39 cellular contexts compared by ENCODE assay signal in genomic region chr12:132570635-132571034, GRCh38. TPM values are rescaled to one million over a fixed set of nuclear protein-coding genes. Genes with fewer than 3 reads are reported as not detected.
"Had no signal": no experiment of that assay in that cellular context is flagged by ENCODE, and none has a peak within 500 bp of the region (broad histone marks: within the 10 kb centered on the region; RNA-seq: fewer than 3 reads in every experiment).

No MANE protein-coding gene starts in this region.

- H3K4me3 ChIP-seq: ascending aorta, cardiac muscle cell had no signal

- H3K36me3 Mint-ChIP-seq: activated CD4-positive, alpha-beta memory T cell treated with anti-CD3 and anti-CD28 coated beads for 36 hours; activated naive CD4-positive, alpha-beta T cell treated with anti-CD3 and anti-CD28 coated beads, Interleukin-2, amount 50 U/mL, for 72 hours; activated naive CD8-positive, alpha-beta T cell treated with anti-CD3 and anti-CD28 coated beads, Interleukin-2, amount 10 ng/mL, durations not matched to agents 7 days and 5 days had no signal

- H3K9me3 Mint-ChIP-seq: activated B cell treated with CpG ODN at 0.5 μM for 24 hours; activated CD4-positive, alpha-beta memory T cell treated with anti-CD3 and anti-CD28 coated beads for 36 hours; activated CD4-positive, alpha-beta T cell treated with anti-CD3 and anti-CD28 coated beads, Interleukin-2, amount 10 ng/mL, durations not matched to agents 24 days and 14 days; activated CD8-positive, alpha-beta T cell treated with anti-CD3 and anti-CD28 coated beads for 36 hours; activated naive CD4-positive, alpha-beta T cell treated with anti-CD3 and anti-CD28 coated beads for 36 hours; activated naive CD4-positive, alpha-beta T cell treated with anti-CD3 and anti-CD28 coated beads, Interleukin-2, amount 50 U/mL, for 72 hours; activated naive CD8-positive, alpha-beta T cell treated with anti-CD3 and anti-CD28 coated beads, Interleukin-2, amount 10 ng/mL, durations not matched to agents 7 days and 5 days; activated naive CD8-positive, alpha-beta T cell treated with anti-CD3 and anti-CD28 coated beads, Interleukin-2, amount 50 U/mL, for 24 hours; activated T-cell treated with anti-CD3 and anti-CD28 coated beads, Interleukin-2, amount 50 U/mL, for 4 hours; activated T-cell treated with anti-CD3 and anti-CD28 coated beads, Interleukin-2, amount 50 U/mL, for 72 hours; activated T-helper 1 cell treated with anti-CD3 and anti-CD28 coated beads, Interleukin-12 subunit alpha, Interleukin-12 subunit beta, Interleukin-2, Interleukin-4 antibody, amounts not matched to agents 30 ng/mL and 10 ng/mL and 1 ng/mL, durations not matched to agents 14 hours and 24 hours and 36 hours; activated T-helper 17 cell treated with anti-CD3 and anti-CD28 coated beads, Interleukin-2, amount 50 U/mL, for 72 hours; brain; central memory CD8-positive, alpha-beta T cell; T-helper 1 cell treated with Interleukin-12 subunit alpha and Interleukin-12 subunit beta and Interleukin-4 antibody, amounts not matched to agents 30 μg/mL and 1 μg/mL, for 36 hours; T-helper 2 cell treated with Interferon-gamma antibody and Interleukin-4, amounts not matched to agents 5 μg/mL and 100 μg/mL, for 36 hours had no signal

- FAIRE-seq: bronchial epithelial cell, TTC549 had no signal

- H3K27ac ChIP-seq: ascending aorta, cardiac muscle cell, VCaP had no signal

- H3K4me1 Mint-ChIP-seq: activated B cell treated with CpG ODN at 0.5 μM for 24 hours; activated CD4-positive, alpha-beta T cell treated with anti-CD3 and anti-CD28 coated beads, Interleukin-2, amount 10 ng/mL, durations not matched to agents 24 days and 14 days; activated naive CD8-positive, alpha-beta T cell treated with anti-CD3 and anti-CD28 coated beads, Interleukin-2, amount 10 ng/mL, durations not matched to agents 7 days and 5 days; activated naive CD8-positive, alpha-beta T cell treated with anti-CD3 and anti-CD28 coated beads, Interleukin-2, amount 50 U/mL, for 24 hours; activated T-helper 17 cell treated with anti-CD3 and anti-CD28 coated beads, Interleukin-2, amount 50 U/mL, for 72 hours; brain had no signal

- H3K27me3 ChIP-seq: ascending aorta, cardiac muscle cell had no signal

- DNase-seq: activated B cell treated with CpG ODN at 0.5 μM for 24 hours; activated CD4-positive, alpha-beta memory T cell treated with anti-CD3 and anti-CD28 coated beads for 36 hours; activated CD4-positive, alpha-beta T cell treated with anti-CD3 and anti-CD28 coated beads for 4 hours; activated CD4-positive, alpha-beta T cell treated with anti-CD3 and anti-CD28 coated beads, Interleukin-2, amount 10 ng/mL, durations not matched to agents 24 days and 14 days; activated CD4-positive, alpha-beta T cell treated with anti-CD3 and anti-CD28 coated beads, Interleukin-2, amount 50 U/mL, for 1 hour; activated CD4-positive, alpha-beta T cell treated with anti-CD3 and anti-CD28 coated beads, Interleukin-2, amount 50 U/mL, for 4 hours; activated CD4-positive, CD25-positive, alpha-beta regulatory T cell treated with anti-CD3 and anti-CD28 coated beads, Interleukin-2, amount 50 U/mL, for 72 hours; activated CD8-positive, alpha-beta memory T cell treated with anti-CD3 and anti-CD28 coated beads, Interleukin-2, amount 50 U/mL, for 4 hours; activated CD8-positive, alpha-beta T cell treated with anti-CD3 and anti-CD28 coated beads for 36 hours; activated effector memory CD4-positive, alpha-beta T cell treated with anti-CD3 and anti-CD28 coated beads, Interleukin-2, amount 50 U/mL, for 16 hours; activated gamma-delta T cell treated with Interleukin-2 at 50 U/mL for 16 hours; activated naive CD4-positive, alpha-beta T cell; activated naive CD4-positive, alpha-beta T cell treated with anti-CD3 and anti-CD28 coated beads for 36 hours; activated naive CD4-positive, alpha-beta T cell treated with anti-CD3 and anti-CD28 coated beads, Interleukin-2, amount 50 U/mL, for 16 hours; activated naive CD8-positive, alpha-beta T cell treated with anti-CD3 and anti-CD28 coated beads, Interleukin-2, amount 10 ng/mL, durations not matched to agents 7 days and 5 days; activated naive CD8-positive, alpha-beta T cell treated with anti-CD3 and anti-CD28 coated beads, Interleukin-2, amount 50 U/mL, for 24 hours; activated T-cell treated with anti-CD3 and anti-CD28 coated beads for 4 hours; activated T-cell treated with anti-CD3 and anti-CD28 coated beads, Interleukin-2, amount 50 U/mL, for 1 hour; activated T-cell treated with anti-CD3 and anti-CD28 coated beads, Interleukin-2, amount 50 U/mL, for 4 hours; activated T-cell treated with anti-CD3 and anti-CD28 coated beads, Interleukin-2, amount 50 U/mL, for 72 hours; amygdala; anterior cingulate cortex; cerebellar nuclear complex; T-helper 1 cell; T-helper 2 cell; T-helper 9 cell had no signal

- H3K4me1 ChIP-seq: ascending aorta had no signal

- H3K27ac Mint-ChIP-seq: activated B cell treated with CpG ODN at 0.5 μM for 24 hours; activated CD4-positive, alpha-beta memory T cell treated with anti-CD3 and anti-CD28 coated beads for 36 hours; activated CD4-positive, alpha-beta T cell treated with anti-CD3 and anti-CD28 coated beads, Interleukin-2, amount 10 ng/mL, durations not matched to agents 24 days and 14 days; activated CD8-positive, alpha-beta T cell treated with anti-CD3 and anti-CD28 coated beads for 36 hours; activated naive CD4-positive, alpha-beta T cell treated with anti-CD3 and anti-CD28 coated beads for 36 hours; activated naive CD4-positive, alpha-beta T cell treated with anti-CD3 and anti-CD28 coated beads, Interleukin-2, amount 50 U/mL, for 72 hours; activated naive CD8-positive, alpha-beta T cell treated with anti-CD3 and anti-CD28 coated beads, Interleukin-2, amount 10 ng/mL, durations not matched to agents 7 days and 5 days; activated naive CD8-positive, alpha-beta T cell treated with anti-CD3 and anti-CD28 coated beads, Interleukin-2, amount 50 U/mL, for 24 hours; activated T-cell treated with anti-CD3 and anti-CD28 coated beads, Interleukin-2, amount 50 U/mL, for 72 hours; activated T-helper 1 cell treated with anti-CD3 and anti-CD28 coated beads, Interleukin-12 subunit alpha, Interleukin-12 subunit beta, Interleukin-2, Interleukin-4 antibody, amounts not matched to agents 30 ng/mL and 10 ng/mL and 1 ng/mL, durations not matched to agents 14 hours and 24 hours and 36 hours; activated T-helper 17 cell treated with anti-CD3 and anti-CD28 coated beads, Interleukin-2, amount 50 U/mL, for 72 hours; brain; T-helper 1 cell treated with Interleukin-12 subunit alpha and Interleukin-12 subunit beta and Interleukin-4 antibody, amounts not matched to agents 30 μg/mL and 1 μg/mL, for 36 hours; T-helper 2 cell treated with Interferon-gamma antibody and Interleukin-4, amounts not matched to agents 5 μg/mL and 100 μg/mL, for 36 hours had no signal

- ATAC-seq: activated CD8-positive, alpha-beta T cell treated with anti-CD3 and anti-CD28 coated beads for 36 hours; activated naive CD8-positive, alpha-beta T cell treated with anti-CD3 and anti-CD28 coated beads, Interleukin-2, amount 50 U/mL, for 24 hours; activated T-cell treated with anti-CD3 and anti-CD28 coated beads, Interleukin-2, amount 50 U/mL, for 4 hours; activated T-cell treated with anti-CD3 and anti-CD28 coated beads, Interleukin-2, amount 50 U/mL, for 72 hours; activated T-helper 17 cell treated with anti-CD3 and anti-CD28 coated beads, Interleukin-2, amount 50 U/mL, for 72 hours had no signal

- H3K9me3 ChIP-seq: ascending aorta had no signal

- H3K4me3 Mint-ChIP-seq: activated B cell treated with CpG ODN at 0.5 μM for 24 hours; activated CD4-positive, alpha-beta memory T cell treated with anti-CD3 and anti-CD28 coated beads for 36 hours; activated CD4-positive, alpha-beta T cell treated with anti-CD3 and anti-CD28 coated beads, Interleukin-2, amount 10 ng/mL, durations not matched to agents 24 days and 14 days; activated CD8-positive, alpha-beta T cell treated with anti-CD3 and anti-CD28 coated beads for 36 hours; activated naive CD4-positive, alpha-beta T cell treated with anti-CD3 and anti-CD28 coated beads for 36 hours; activated naive CD8-positive, alpha-beta T cell treated with anti-CD3 and anti-CD28 coated beads, Interleukin-2, amount 10 ng/mL, durations not matched to agents 7 days and 5 days; activated naive CD8-positive, alpha-beta T cell treated with anti-CD3 and anti-CD28 coated beads, Interleukin-2, amount 50 U/mL, for 24 hours; activated T-cell treated with anti-CD3 and anti-CD28 coated beads, Interleukin-2, amount 50 U/mL, for 4 hours; activated T-cell treated with anti-CD3 and anti-CD28 coated beads, Interleukin-2, amount 50 U/mL, for 72 hours; activated T-helper 1 cell treated with anti-CD3 and anti-CD28 coated beads, Interleukin-12 subunit alpha, Interleukin-12 subunit beta, Interleukin-2, Interleukin-4 antibody, amounts not matched to agents 30 ng/mL and 10 ng/mL and 1 ng/mL, durations not matched to agents 14 hours and 24 hours and 36 hours; activated T-helper 17 cell treated with anti-CD3 and anti-CD28 coated beads, Interleukin-2, amount 50 U/mL, for 72 hours; brain; central memory CD8-positive, alpha-beta T cell; T-helper 1 cell treated with Interleukin-12 subunit alpha and Interleukin-12 subunit beta and Interleukin-4 antibody, amounts not matched to agents 30 μg/mL and 1 μg/mL, for 36 hours; T-helper 2 cell treated with Interferon-gamma antibody and Interleukin-4, amounts not matched to agents 5 μg/mL and 100 μg/mL, for 36 hours had no signal

- H3K27me3 Mint-ChIP-seq: activated B cell treated with CpG ODN at 0.5 μM for 24 hours; activated CD4-positive, alpha-beta memory T cell treated with anti-CD3 and anti-CD28 coated beads for 36 hours; activated CD4-positive, alpha-beta T cell treated with anti-CD3 and anti-CD28 coated beads, Interleukin-2, amount 10 ng/mL, durations not matched to agents 24 days and 14 days; activated CD8-positive, alpha-beta T cell treated with anti-CD3 and anti-CD28 coated beads for 36 hours; activated naive CD8-positive, alpha-beta T cell treated with anti-CD3 and anti-CD28 coated beads, Interleukin-2, amount 10 ng/mL, durations not matched to agents 7 days and 5 days; activated naive CD8-positive, alpha-beta T cell treated with anti-CD3 and anti-CD28 coated beads, Interleukin-2, amount 50 U/mL, for 24 hours; activated T-helper 17 cell treated with anti-CD3 and anti-CD28 coated beads, Interleukin-2, amount 50 U/mL, for 72 hours; brain; central memory CD8-positive, alpha-beta T cell had no signal

RNA-seq across cellular contexts. Expression of gene LRCOL1, which starts 39.7 kb away (rescaled TPM):
- total RNA-seq: activated B cell treated with CpG ODN at 0.5 μM for 24 hours; activated CD4-positive, alpha-beta memory T cell treated with anti-CD3 and anti-CD28 coated beads for 36 hours; activated CD4-positive, alpha-beta T cell treated with anti-CD3 and anti-CD28 coated beads, Interleukin-2, amount 10 ng/mL, durations not matched to agents 24 days and 14 days; activated CD8-positive, alpha-beta memory T cell treated with anti-CD3 and anti-CD28 coated beads for 36 hours; activated CD8-positive, alpha-beta T cell treated with anti-CD3 and anti-CD28 coated beads for 36 hours; activated naive CD4-positive, alpha-beta T cell treated with anti-CD3 and anti-CD28 coated beads for 36 hours; activated naive CD4-positive, alpha-beta T cell treated with anti-CD3 and anti-CD28 coated beads, Interleukin-2, amount 50 U/mL, for 72 hours; activated naive CD8-positive, alpha-beta T cell treated with anti-CD3 and anti-CD28 coated beads, Interleukin-2, amount 10 ng/mL, durations not matched to agents 7 days and 5 days; activated T-cell treated with anti-CD3 and anti-CD28 coated beads, Interleukin-2, amount 50 U/mL, for 4 hours; activated T-cell treated with anti-CD3 and anti-CD28 coated beads, Interleukin-2, amount 50 U/mL, for 72 hours; activated T-helper 1 cell treated with anti-CD3 and anti-CD28 coated beads, Interleukin-12 subunit alpha, Interleukin-12 subunit beta, Interleukin-2, Interleukin-4 antibody, amounts not matched to agents 30 ng/mL and 10 ng/mL and 1 ng/mL, durations not matched to agents 14 hours and 24 hours and 36 hours; activated T-helper 17 cell treated with anti-CD3 and anti-CD28 coated beads, Interleukin-2, amount 50 U/mL, for 72 hours; ascending aorta; bronchial epithelial cell; cardiac muscle cell had no signal
- polyA plus RNA-seq: cardiac muscle cell had no signal

RNA-seq across cellular contexts. Expression of gene P2RX2, which starts 47.9 kb away (rescaled TPM):
- total RNA-seq: activated B cell treated with CpG ODN at 0.5 μM for 24 hours; activated CD4-positive, alpha-beta memory T cell treated with anti-CD3 and anti-CD28 coated beads for 36 hours; activated CD4-positive, alpha-beta T cell treated with anti-CD3 and anti-CD28 coated beads, Interleukin-2, amount 10 ng/mL, durations not matched to agents 24 days and 14 days; activated CD8-positive, alpha-beta memory T cell treated with anti-CD3 and anti-CD28 coated beads for 36 hours; activated CD8-positive, alpha-beta T cell treated with anti-CD3 and anti-CD28 coated beads for 36 hours; activated naive CD4-positive, alpha-beta T cell treated with anti-CD3 and anti-CD28 coated beads for 36 hours; activated naive CD4-positive, alpha-beta T cell treated with anti-CD3 and anti-CD28 coated beads, Interleukin-2, amount 50 U/mL, for 72 hours; activated naive CD8-positive, alpha-beta T cell treated with anti-CD3 and anti-CD28 coated beads, Interleukin-2, amount 10 ng/mL, durations not matched to agents 7 days and 5 days; activated T-cell treated with anti-CD3 and anti-CD28 coated beads, Interleukin-2, amount 50 U/mL, for 4 hours; activated T-cell treated with anti-CD3 and anti-CD28 coated beads, Interleukin-2, amount 50 U/mL, for 72 hours; activated T-helper 1 cell treated with anti-CD3 and anti-CD28 coated beads, Interleukin-12 subunit alpha, Interleukin-12 subunit beta, Interleukin-2, Interleukin-4 antibody, amounts not matched to agents 30 ng/mL and 10 ng/mL and 1 ng/mL, durations not matched to agents 14 hours and 24 hours and 36 hours; activated T-helper 17 cell treated with anti-CD3 and anti-CD28 coated beads, Interleukin-2, amount 50 U/mL, for 72 hours; ascending aorta; bronchial epithelial cell; cardiac muscle cell had no signal
- polyA plus RNA-seq: cardiac muscle cell had no signal
